ENCODE assay signal across 1 cellular context in the genomic region with DNA sequence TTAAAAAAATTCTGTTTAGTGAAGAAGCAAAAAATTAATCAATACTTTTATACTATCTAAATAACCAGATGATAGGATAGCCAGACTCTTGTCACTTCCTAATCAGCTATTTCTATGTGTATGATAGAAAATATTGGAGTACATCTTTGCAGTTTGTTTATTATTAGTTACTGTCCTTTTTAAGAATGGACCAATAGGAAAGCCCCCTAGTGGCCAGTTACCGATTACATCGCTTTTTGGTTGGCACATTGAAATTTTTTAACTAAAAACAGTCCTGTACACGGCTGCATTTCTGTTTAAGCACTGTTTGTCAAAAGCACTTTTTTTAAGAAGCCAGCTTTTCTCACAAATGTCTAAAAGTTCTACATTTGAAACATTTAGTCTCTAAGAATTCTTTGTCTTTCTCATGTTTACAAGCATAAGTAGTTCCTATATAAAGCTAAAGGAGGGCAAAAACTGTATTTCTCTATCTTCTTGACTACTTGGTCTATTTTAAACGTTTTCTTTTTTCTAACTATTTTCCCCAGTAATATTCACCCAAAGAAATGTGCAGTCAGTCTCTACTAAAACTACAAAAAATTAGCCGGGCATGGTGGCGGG.
TF ChIP-seq lines count a peak whose summit lies in the region.

No MANE protein-coding gene starts in this region.

TF ChIP-seq in H1, 55 proteins besides CTCF, POLR2A, EP300 and RAD21:
- TF ChIP-seq BCL11A (IDR thresholded peaks at IDR 0.05; ENCODE audit: low read depth in 2 of 2, low read length in 2 of 2) = no peak
- no peak for TF ChIP-seq TBP (IDR thresholded peaks at IDR 0.05; ENCODE audit: low read depth, low read length)
- TF ChIP-seq GABPA (IDR thresholded peaks at IDR 0.05; ENCODE audit: borderline replicate concordance, insufficient read depth, low read length) = no peak
- no peak for TF ChIP-seq TAF7 (optimal IDR thresholded peaks at IDR 0.05; ENCODE audit: borderline replicate concordance, low read depth, low read length)
- no peak for TF ChIP-seq RFX5 (IDR thresholded peaks at IDR 0.05; ENCODE audit: borderline replicate concordance, low read depth, low read length)
- no peak for TF ChIP-seq BRCA1 (IDR thresholded peaks at IDR 0.05; ENCODE audit: low read depth, low read length)
- TF ChIP-seq KDM4A (IDR thresholded peaks at IDR 0.05; ENCODE audit: low read depth, low read length, severe bottlenecking) = no peak
- no peak for TF ChIP-seq KDM5A (IDR thresholded peaks at IDR 0.05; ENCODE audit: low read length)
- TF ChIP-seq POLR2AphosphoS5 (IDR thresholded peaks at IDR 0.05; ENCODE audit: low read depth, low read length) = no peak
- TF ChIP-seq ATF2 (IDR thresholded peaks at IDR 0.05; ENCODE audit: low read length) = no peak
- TF ChIP-seq CEBPB (IDR thresholded peaks at IDR 0.05; ENCODE audit: low read depth, low read length) = no peak
- TF ChIP-seq BACH1 (IDR thresholded peaks at IDR 0.05; ENCODE audit: low read length) = no peak
- TF ChIP-seq RBBP5 (IDR thresholded peaks at IDR 0.05; ENCODE audit: borderline replicate concordance, low read depth, low read length) = no peak
- TF ChIP-seq SP4 (IDR thresholded peaks at IDR 0.05; ENCODE audit: low read length) = no peak
- no peak for TF ChIP-seq MAX (IDR thresholded peaks at IDR 0.05)
- no peak for TF ChIP-seq CBX8 (IDR thresholded peaks at IDR 0.05; ENCODE audit: borderline replicate concordance, low read depth, low read length)
- no peak for TF ChIP-seq E2F6 (IDR thresholded peaks at IDR 0.05)
- no peak for TF ChIP-seq RNF2 (IDR thresholded peaks at IDR 0.05; ENCODE audit: borderline replicate concordance, low read depth, low read length, missing control alignments, poor library complexity, severe bottlenecking)
